ENCODE assay signal across 8 cellular contexts in genomic region chr19:44903602-44904425, GRCh38. TPM values are rescaled to one million over a fixed set of nuclear protein-coding genes. Genes with fewer than 3 reads are reported as not detected.
DNase-seq lines count a peak whose midpoint lies in the region; ATAC-seq and TF ChIP-seq lines count a peak whose summit lies in the region.

No MANE protein-coding gene starts in this region.

- peaks cover 29% of the 10 kb centered on the region for H3K36me3 ChIP-seq in BE2C
- 0 out of 2 replicates have a peak, but pooled peaks cover 17% of the 10 kb centered on the region for H3K36me3 ChIP-seq in PC-9 (ENCODE audit: low read depth)
- no peaks in the 10 kb centered on the region for H3K36me3 ChIP-seq in neural progenitor cell

- no peaks in the 10 kb centered on the region for H3K9me3 ChIP-seq in BE2C
- no peaks in the 10 kb centered on the region for H3K9me3 ChIP-seq in PC-9 (ENCODE audit: insufficient read depth, low read depth)
- no peaks in the 10 kb centered on the region for H3K9me3 ChIP-seq in neural progenitor cell (ENCODE audit: low read depth)

- H3K9me2 ChIP-seq in PC-9 (ENCODE audit: insufficient read depth): no peaks in the 10 kb centered on the region

- peaks cover 16% of the 10 kb centered on the region for H3K27me3 Mint-ChIP-seq in activated T-helper 1 cell treated with anti-CD3 and anti-CD28 coated beads, Interleukin-12 subunit alpha, Interleukin-12 subunit beta, Interleukin-2, Interleukin-4 antibody, amounts not matched to agents 30 ng/mL and 10 ng/mL and 1 ng/mL, durations not matched to agents 14 hours and 24 hours and 36 hours (ENCODE audit: insufficient read depth)
- H3K27me3 Mint-ChIP-seq in neural progenitor cell (ENCODE audit: insufficient read depth, low read depth): peaks cover 12% of the 10 kb centered on the region

- intact Hi-C loops in PC-9 (cut with micrococcal nuclease; ENCODE audit: unreplicated experiment): loop anchor here (10.0 kb wide), 1 partner anchor 151 kb away; no protein-coding TSS in a partner anchor
- intact Hi-C loops in activated T-helper 1 cell treated with anti-CD3 and anti-CD28 coated beads, Interleukin-12 subunit alpha, Interleukin-12 subunit beta, Interleukin-2, Interleukin-4 antibody, amounts not matched to agents 30 ng/mL and 10 ng/mL and 1 ng/mL, durations not matched to agents 14 hours and 24 hours and 36 hours (cut with micrococcal nuclease): loop anchor here (1.0 to 5.0 kb wide), 3 partner anchors 13 to 153 kb away; partner anchors contain the start of gene TOMM40

- TF ChIP-seq CTCF in BE2C (IDR thresholded peaks at IDR 0.05; ENCODE audit: low read depth, low read length) (peak; percentile 92), HFF-Myc (IDR thresholded peaks at IDR 0.05; ENCODE audit: low read depth, low read length, missing control alignments) (peak; percentile 99), PC-9 (conservative IDR thresholded peaks at IDR 0.05) (peak; percentile 100), fibroblast of pulmonary artery (IDR thresholded peaks at IDR 0.05; ENCODE audit: low read length, missing control alignments) (peak; percentile 93), neural progenitor cell (IDR thresholded peaks at IDR 0.05) (peak; percentile 98)

- H4K20me1 ChIP-seq in PC-9 (ENCODE audit: insufficient read depth) (peaks cover 22% of the 10 kb centered on the region; the same call in 1 of the 2 replicates), neural progenitor cell (ENCODE audit: low read depth) (peaks cover 17% of the 10 kb centered on the region)

- peaks cover 8% of the 10 kb centered on the region for H3K4me1 Mint-ChIP-seq in activated T-helper 1 cell treated with anti-CD3 and anti-CD28 coated beads, Interleukin-12 subunit alpha, Interleukin-12 subunit beta, Interleukin-2, Interleukin-4 antibody, amounts not matched to agents 30 ng/mL and 10 ng/mL and 1 ng/mL, durations not matched to agents 14 hours and 24 hours and 36 hours (ENCODE audit: low read depth)
- H3K4me1 Mint-ChIP-seq in neural progenitor cell: peaks cover 20% of the 10 kb centered on the region

- BruUV-seq in PC-9 (replicated peaks; lab: Mats Ljungman, UMichigan): no TSS peak

- H3K27me3 ChIP-seq in BE2C (peaks cover 13% of the 10 kb centered on the region), PC-9 (ENCODE audit: insufficient read depth, low read depth) (no peaks in the 10 kb centered on the region), neural progenitor cell (no peaks in the 10 kb centered on the region)

- H2AFZ ChIP-seq in PC-9 (no peak overlapping the region), neural progenitor cell (replicated peaks) (no peak overlapping the region)

- H3K36me3 Mint-ChIP-seq in activated T-helper 1 cell treated with anti-CD3 and anti-CD28 coated beads, Interleukin-12 subunit alpha, Interleukin-12 subunit beta, Interleukin-2, Interleukin-4 antibody, amounts not matched to agents 30 ng/mL and 10 ng/mL and 1 ng/mL, durations not matched to agents 14 hours and 24 hours and 36 hours (ENCODE audit: low read depth): peaks cover 23% of the 10 kb centered on the region
- peaks cover 4% of the 10 kb centered on the region for H3K36me3 Mint-ChIP-seq in neural progenitor cell

- H3K4me3 ChIP-seq in BE2C (ENCODE audit: low read depth, low read length) (peak overlapping the region; percentile 16; the same call in 1 of the 2 replicates), HFF-Myc (replicated peaks; ENCODE audit: low read depth, low read length) (no peak overlapping the region), PC-9 (no peak overlapping the region), fibroblast of pulmonary artery (replicated peaks; ENCODE audit: low read depth, low read length) (no peak overlapping the region), neural progenitor cell (no peak overlapping the region)

- no peaks in the 10 kb centered on the region for H3K4me1 ChIP-seq in BE2C
- no peaks in the 10 kb centered on the region; the same call in 1 of the 2 replicates for H3K4me1 ChIP-seq in PC-9 (replicated peaks; ENCODE audit: insufficient read depth)
- peaks cover 10% of the 10 kb centered on the region for H3K4me1 ChIP-seq in neural progenitor cell

- DNase-seq in BE2C: peak; percentile 82
- no peak for DNase-seq in HFF-Myc (ENCODE audit: extremely low read depth, low read depth)
- DNase-seq in PC-9: peak; percentile 42 to 69
- DNase-seq in activated T-helper 1 cell treated with anti-CD3 and anti-CD28 coated beads, Interleukin-12 subunit alpha, Interleukin-12 subunit beta, Interleukin-2, Interleukin-4 antibody, amounts not matched to agents 30 ng/mL and 10 ng/mL and 1 ng/mL, durations not matched to agents 14 hours and 24 hours and 36 hours (ENCODE audit: low spot score): peak; percentile 54
- peak; percentile 72 for DNase-seq in fibroblast of pulmonary artery (ENCODE audit: low read depth)
- DNase-seq in neural progenitor cell (ENCODE audit: low spot score): peak; percentile 73

- CTCF ChIA-PET in PC-9 (lab: Charles Lee): interaction anchor here (0.7 to 1.1 kb wide), 5 partner anchors 20 to 466 kb away, joined by 3 to 5 read pairs (median 3); partner anchors contain the start of gene ERCC2

- H3K4me2 ChIP-seq in PC-9 (no peak overlapping the region), neural progenitor cell (peak overlapping the region; percentile 16)

- H3F3A ChIP-seq in PC-9 (ENCODE audit: insufficient read depth, low read depth): peaks cover 67% of the 10 kb centered on the region
- H3F3A ChIP-seq in neural progenitor cell (ENCODE audit: low read depth): peaks cover 46% of the 10 kb centered on the region

- no peak overlapping the region for H3K4me3 Mint-ChIP-seq in activated T-helper 1 cell treated with anti-CD3 and anti-CD28 coated beads, Interleukin-12 subunit alpha, Interleukin-12 subunit beta, Interleukin-2, Interleukin-4 antibody, amounts not matched to agents 30 ng/mL and 10 ng/mL and 1 ng/mL, durations not matched to agents 14 hours and 24 hours and 36 hours
- peak overlapping the region; percentile 69 for H3K4me3 Mint-ChIP-seq in neural progenitor cell

- H3K79me2 ChIP-seq in PC-9 (ENCODE audit: low read depth) (no peaks in the 10 kb centered on the region), neural progenitor cell (ENCODE audit: low read depth) (peaks cover 9% of the 10 kb centered on the region)

- H3K27ac ChIP-seq in PC-9 (no peak overlapping the region), neural progenitor cell (no peak overlapping the region), temporal lobe (ENCODE audit: low read depth, low read length) (peak overlapping the region; percentile 36)

- H3K9me3 Mint-ChIP-seq in activated T-helper 1 cell treated with anti-CD3 and anti-CD28 coated beads, Interleukin-12 subunit alpha, Interleukin-12 subunit beta, Interleukin-2, Interleukin-4 antibody, amounts not matched to agents 30 ng/mL and 10 ng/mL and 1 ng/mL, durations not matched to agents 14 hours and 24 hours and 36 hours: no peaks in the 10 kb centered on the region
- no peaks in the 10 kb centered on the region for H3K9me3 Mint-ChIP-seq in neural progenitor cell

- POLR2A ChIA-PET in PC-9 (lab: Charles Lee; ENCODE audit: unreplicated experiment): interaction anchor here (0.6 kb wide), 1 partner anchor 165 kb away, joined by 6 read pairs; no protein-coding TSS in a partner anchor

- no peak overlapping the region for H3K9ac ChIP-seq in neural progenitor cell

- ATAC-seq in HG03354 (IDR thresholded peaks at IDR 0.05; ENCODE audit: poor library complexity, severe bottlenecking, unreplicated experiment): no peak

- H3K27ac Mint-ChIP-seq in activated T-helper 1 cell treated with anti-CD3 and anti-CD28 coated beads, Interleukin-12 subunit alpha, Interleukin-12 subunit beta, Interleukin-2, Interleukin-4 antibody, amounts not matched to agents 30 ng/mL and 10 ng/mL and 1 ng/mL, durations not matched to agents 14 hours and 24 hours and 36 hours: no peak overlapping the region
- no peak overlapping the region for H3K27ac Mint-ChIP-seq in neural progenitor cell

RNA-seq across cellular contexts. Expression of gene APOE, which starts 1.8 kb away (rescaled TPM):
- polyA plus RNA-seq in BE2C (2012; ENCODE audit: insufficient read depth, insufficient read length, low read depth): 22.4 TPM
- total RNA-seq in PC-9 (2021) (11.5 and 16.5 TPM in 2 replicates), neural progenitor cell (ENCODE audit: low replicate concordance) (195 and 530 TPM in 2 replicates), temporal lobe (73.5 TPM)
- total RNA-seq in activated T-helper 1 cell treated with anti-CD3 and anti-CD28 coated beads, Interleukin-12 subunit alpha, Interleukin-12 subunit beta, Interleukin-2, Interleukin-4 antibody, amounts not matched to agents 30 ng/mL and 10 ng/mL and 1 ng/mL, durations not matched to agents 14 hours and 24 hours and 36 hours: 0.41 and 0.42 TPM in 2 replicates

RNA-seq across cellular contexts. Expression of gene APOC1, which starts 10.6 kb away (rescaled TPM):
- 17.4 TPM for polyA plus RNA-seq in BE2C (2012; ENCODE audit: insufficient read depth, insufficient read length, low read depth)
- 27.4 and 31.1 TPM in 2 replicates for total RNA-seq in PC-9 (2021)
- 1.2 TPM in 1 of 2 replicates, not detected in the other for total RNA-seq in activated T-helper 1 cell treated with anti-CD3 and anti-CD28 coated beads, Interleukin-12 subunit alpha, Interleukin-12 subunit beta, Interleukin-2, Interleukin-4 antibody, amounts not matched to agents 30 ng/mL and 10 ng/mL and 1 ng/mL, durations not matched to agents 14 hours and 24 hours and 36 hours
- total RNA-seq in neural progenitor cell (ENCODE audit: low replicate concordance): 16.1 and 17.6 TPM in 2 replicates
- 3.4 TPM for total RNA-seq in temporal lobe

RNA-seq across cellular contexts. Expression of gene TOMM40, which starts 12.8 kb away (rescaled TPM):
- 239 TPM for polyA plus RNA-seq in BE2C (2012; ENCODE audit: insufficient read depth, insufficient read length, low read depth)
- total RNA-seq in PC-9 (2021) (83.6 and 86.0 TPM in 2 replicates), neural progenitor cell (ENCODE audit: low replicate concordance) (30.1 and 110 TPM in 2 replicates), temporal lobe (18.2 TPM)
- total RNA-seq in activated T-helper 1 cell treated with anti-CD3 and anti-CD28 coated beads, Interleukin-12 subunit alpha, Interleukin-12 subunit beta, Interleukin-2, Interleukin-4 antibody, amounts not matched to agents 30 ng/mL and 10 ng/mL and 1 ng/mL, durations not matched to agents 14 hours and 24 hours and 36 hours: 209 and 211 TPM in 2 replicates

RNA-seq across cellular contexts. Expression of gene APOC4, which starts 38.2 kb away (rescaled TPM):
- polyA plus RNA-seq in BE2C (2012; ENCODE audit: insufficient read depth, insufficient read length, low read depth): not detected
- total RNA-seq in PC-9 (2021): not detected in 2 replicates
- total RNA-seq in activated T-helper 1 cell treated with anti-CD3 and anti-CD28 coated beads, Interleukin-12 subunit alpha, Interleukin-12 subunit beta, Interleukin-2, Interleukin-4 antibody, amounts not matched to agents 30 ng/mL and 10 ng/mL and 1 ng/mL, durations not matched to agents 14 hours and 24 hours and 36 hours: not detected in 2 replicates
- total RNA-seq in neural progenitor cell (ENCODE audit: low replicate concordance): not detected in 2 replicates
- not detected for total RNA-seq in temporal lobe

RNA-seq across cellular contexts. Expression of gene APOC2, which starts 42.0 kb away (rescaled TPM):
- polyA plus RNA-seq in BE2C (2012; ENCODE audit: insufficient read depth, insufficient read length, low read depth): not detected
- total RNA-seq in PC-9 (2021) (not detected in 2 replicates), neural progenitor cell (ENCODE audit: low replicate concordance) (not detected in 2 replicates), temporal lobe (0.49 TPM)
- not detected in 2 replicates for total RNA-seq in activated T-helper 1 cell treated with anti-CD3 and anti-CD28 coated beads, Interleukin-12 subunit alpha, Interleukin-12 subunit beta, Interleukin-2, Interleukin-4 antibody, amounts not matched to agents 30 ng/mL and 10 ng/mL and 1 ng/mL, durations not matched to agents 14 hours and 24 hours and 36 hours
